Comparison of ENCODE assay signal across 28 cellular contexts in the genomic region with DNA sequence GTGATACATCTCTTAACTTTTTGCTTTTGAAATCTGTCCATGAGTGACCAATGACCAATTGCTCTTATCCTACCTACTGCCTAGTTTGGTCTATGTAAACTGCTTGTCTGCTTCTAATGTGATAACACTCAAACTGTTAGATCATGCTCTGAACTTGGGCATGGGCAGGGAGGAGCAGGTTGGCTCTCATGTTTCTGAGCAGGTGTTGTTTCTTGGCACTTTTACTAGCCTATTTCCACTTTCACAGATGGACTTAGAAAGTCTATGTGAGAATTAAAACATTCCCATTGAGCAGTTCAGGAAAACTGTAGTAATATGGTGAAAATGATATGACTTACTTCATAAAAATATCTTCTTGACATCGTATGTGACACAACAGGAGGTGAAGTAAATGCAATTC.
"Had no signal": no experiment of that assay in that cellular context is flagged by ENCODE, and none has a peak within 500 bp of the region (broad histone marks: within the 10 kb centered on the region; RNA-seq: fewer than 3 reads in every experiment).

No MANE protein-coding gene starts in this region.

- H3K36me3 ChIP-seq: SJCRH30 had no signal

- H3K27ac ChIP-seq: PC-9, RWPE1, SJCRH30, SK-N-MC had no signal

- H3K27me3 ChIP-seq: SJCRH30 had no signal

- H3K36me3 Mint-ChIP-seq: T-cell had no signal

- H3K4me3 Mint-ChIP-seq: T-cell had no signal

- H3K27ac Mint-ChIP-seq: T-cell had no signal

- H3K4me3 ChIP-seq: PC-9, SJCRH30, SK-N-MC had no signal

- H3K4me1 ChIP-seq: SJCRH30 had no signal

- H3K9me3 ChIP-seq: SJCRH30 had no signal

- ATAC-seq: Panc1, Right ventricle myocardium inferior, SK-N-SH treated with all-trans-retinoic acid at 6 μM for 48 hours, T-cell had no signal

- H3K9me3 Mint-ChIP-seq: T-cell had no signal

- H3K4me1 Mint-ChIP-seq: T-cell had no signal

- DNase-seq: Kasumi-1, KG1, MV-4-11, NCI-H1092, NCI-H1105, NCI-H1417 treated with DMSO at 0.1 percent for 48 hours, NCI-H1436 treated with DMSO at 0.1 percent for 48 hours, NCI-H1694 treated with DMSO at 0.1 percent for 48 hours, NCI-H187 treated with DMSO at 0.1 percent for 48 hours, NCI-H2029, NCI-H2081, NCI-H2227 treated with DMSO at 0.1 percent for 48 hours, NCI-H345, NCI-H446, NCI-H510A treated with DMSO at 0.1 percent for 48 hours, NCI-H524 treated with DMSO at 0.1 percent for 48 hours, NCI-H526 treated with DMSO at 0.1 percent for 48 hours, NCI-H774, PC-9, SHP77, SIG-M5, SJCRH30, T-cell had no signal
